In genomic region chr9:81031422-81032029, GRCh38 we compare ENCODE assay signal across 2 cellular contexts.
TF ChIP-seq lines count a peak whose summit lies in the region.

No MANE protein-coding gene starts in this region.

TF ChIP-seq in A549, 52 proteins besides CTCF, POLR2A, EP300 and RAD21:
- TF ChIP-seq SMC3 (IDR thresholded peaks at IDR 0.05): no peak
- TF ChIP-seq PHF8 (IDR thresholded peaks at IDR 0.05; ENCODE audit: borderline replicate concordance, low read depth): no peak
- TF ChIP-seq RNF2 (IDR thresholded peaks at IDR 0.05; ENCODE audit: borderline replicate concordance, low read depth): no peak
- TF ChIP-seq RFX5 (IDR thresholded peaks at IDR 0.05): no peak
- TF ChIP-seq NFE2L2 (conservative IDR thresholded peaks at IDR 0.05; ENCODE audit: low read length): no peak
- TF ChIP-seq MAZ (IDR thresholded peaks at IDR 0.05; ENCODE audit: borderline replicate concordance, low read depth, low read length): no peak
- no peak for TF ChIP-seq CBX2 (IDR thresholded peaks at IDR 0.05; ENCODE audit: borderline replicate concordance, low read depth)
- TF ChIP-seq ZSCAN20 (CRISPR knock-in tag; IDR thresholded peaks at IDR 0.05): no peak
- no peak for TF ChIP-seq JUNB (IDR thresholded peaks at IDR 0.05)
- no peak for TF ChIP-seq TP53 (CRISPR knock-in tag; IDR thresholded peaks at IDR 0.05)
- TF ChIP-seq USF2 (IDR thresholded peaks at IDR 0.05): no peak
- TF ChIP-seq MAX (IDR thresholded peaks at IDR 0.05): no peak
- no peak for TF ChIP-seq HEYL (CRISPR knock-in tag; IDR thresholded peaks at IDR 0.05)
- TF ChIP-seq FOXS1 (CRISPR knock-in tag; IDR thresholded peaks at IDR 0.05): no peak
- TF ChIP-seq, protein P1, sequence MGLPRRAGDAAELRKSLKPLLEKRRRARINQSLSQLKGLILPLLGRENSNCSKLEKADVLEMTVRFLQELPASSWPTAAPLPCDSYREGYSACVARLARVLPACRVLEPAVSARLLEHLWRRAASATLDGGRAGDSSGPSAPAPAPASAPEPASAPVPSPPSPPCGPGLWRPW (IDR thresholded peaks at IDR 0.05): no peak
- no peak for TF ChIP-seq POLR2AphosphoS2 (conservative IDR thresholded peaks at IDR 0.05; ENCODE audit: low read length)
- TF ChIP-seq ZFP36 (IDR thresholded peaks at IDR 0.05; ENCODE audit: borderline replicate concordance, partially characterized antibody): no peak
TF ChIP-seq in A549: peak in this region for 0.

TF ChIP-seq in IMR-90, 13 proteins besides CTCF, POLR2A, EP300 and RAD21:
- TF ChIP-seq BHLHE40 (IDR thresholded peaks at IDR 0.05; ENCODE audit: low read depth, low read length): 0 out of 2 replicates have a peak, but pooled peaks have one; percentile 1
- TF ChIP-seq NFE2L2 (IDR thresholded peaks at IDR 0.05; ENCODE audit: low read depth, low read length): no peak
